In genomic region chr7:76352193-76352592, GRCh38 we compare ENCODE assay signal across 13 cellular contexts. TPM values are rescaled to one million over a fixed set of nuclear protein-coding genes. Genes with fewer than 3 reads are reported as not detected.
DNase-seq lines count a peak whose midpoint lies in the region; ATAC-seq and TF ChIP-seq lines count a peak whose summit lies in the region.
"Had no signal": no experiment of that assay in that cellular context is flagged by ENCODE, and none has a peak within 500 bp of the region (broad histone marks: within the 10 kb centered on the region; RNA-seq: fewer than 3 reads in every experiment).

No MANE protein-coding gene starts in this region.

- WGBS in mammary epithelial cell (ENCODE audit: low coverage, missing lambda C conversion rate): 28% methylated on average over 6 of the region's 6 CpGs

- H3K4me1 ChIP-seq in mammary epithelial cell (ENCODE audit: insufficient read depth, low read length) (peaks cover 10% of the 10 kb centered on the region), osteoblast (ENCODE audit: insufficient read depth, low read length) (peaks cover 28% of the 10 kb centered on the region)

- CTCF ChIA-PET in mammary epithelial cell (lab: Charles Lee; ENCODE audit: low non-redundant PET): no interaction called here

- ATAC-seq in GM21526 (IDR thresholded peaks at IDR 0.05; ENCODE audit: low FRiP score, unreplicated experiment): no peak
- ATAC-seq: left colon had no signal

- H3K4me3 ChIP-seq in mammary epithelial cell (replicated peaks in 1 of 3; ENCODE audit: insufficient read depth in 1 of 3, low read depth in 2 of 3, low read length in 3 of 3): no peak overlapping the region
- H3K4me3 ChIP-seq in osteoblast (ENCODE audit: insufficient read depth, low read length): no peak overlapping the region
- H3K4me3 ChIP-seq: stomach had no signal

- H3K79me2 ChIP-seq in mammary epithelial cell (ENCODE audit: insufficient read depth, low read length): peaks cover 100% of the 10 kb centered on the region
- H3K79me2 ChIP-seq in osteoblast (ENCODE audit: insufficient read depth, low read length): peaks cover 100% of the 10 kb centered on the region

- TF ChIP-seq CTCF in mammary epithelial cell (conservative IDR thresholded peaks at IDR 0.05 in 1 of 2, IDR thresholded peaks at IDR 0.05 in 1 of 2; ENCODE audit: extremely low read depth in 1 of 2, insufficient read depth in 1 of 2, low read depth in 1 of 2, low read length in 2 of 2): no peak
- no peak for TF ChIP-seq CTCF in osteoblast (IDR thresholded peaks at IDR 0.05; ENCODE audit: extremely low read depth, low read depth, low read length)

- H3K27me3 ChIP-seq in mammary epithelial cell (ENCODE audit: insufficient read depth, low read length) (no peaks in the 10 kb centered on the region), osteoblast (ENCODE audit: insufficient read depth, low read length) (no peaks in the 10 kb centered on the region)
- H3K27me3 ChIP-seq: neutrophil, stomach had no signal

- intact Hi-C loops in mammary epithelial cell (cut with micrococcal nuclease): no loop called here

- in situ Hi-C loops in mammary epithelial cell (cut with MboI; ENCODE audit: low sequenced_read_pairs in 2 of 2): no loop called here

- H3K9ac ChIP-seq in mammary epithelial cell (ENCODE audit: insufficient read depth, low read length): no peak overlapping the region

- H3K36me3 ChIP-seq in mammary epithelial cell (ENCODE audit: insufficient read depth, low read length): peaks cover 37% of the 10 kb centered on the region
- peaks cover 47% of the 10 kb centered on the region for H3K36me3 ChIP-seq in osteoblast (ENCODE audit: insufficient read depth, low read length)

- no peak overlapping the region for H3K4me2 ChIP-seq in mammary epithelial cell (ENCODE audit: insufficient read depth, low read depth, low read length)
- H3K4me2 ChIP-seq in osteoblast (ENCODE audit: insufficient read depth, low read length): peak overlapping the region; percentile 32

- peak; percentile 29 for DNase-seq in EH (ENCODE audit: low read depth)
- DNase-seq in HCEC 1CT: peak; percentile 24
- DNase-seq in mammary epithelial cell: no peak
- no peak for DNase-seq in osteoblast (ENCODE audit: insufficient read length, low spot score, missing footprints)
- no peak for DNase-seq in effector CD8-positive, alpha-beta T cell (lab: John Stamatoyannopoulos, UW)
- no peak for DNase-seq in Ammon's horn (ENCODE audit: low spot score)
- DNase-seq: left colon; NCI-H1417 treated with DMSO at 0.1 percent for 48 hours; SIG-M5; stimulated activated CD4-positive, alpha-beta T cell treated with anti-CD3 and anti-CD28 coated beads, Interleukin-2, amount 100 ng/mL, for 48 hours; stomach had no signal

- BruUV-seq in mammary epithelial cell (replicated peaks; lab: Mats Ljungman, UMichigan): no TSS peak

- no peak overlapping the region for H2AFZ ChIP-seq in mammary epithelial cell (ENCODE audit: low read depth, low read length)
- no peak overlapping the region for H2AFZ ChIP-seq in osteoblast (ENCODE audit: low read length)

- dilution Hi-C loops in mammary epithelial cell (cut with HindIII; ENCODE audit: low sequenced_read_pairs): no loop called here

- H4K20me1 ChIP-seq in mammary epithelial cell (ENCODE audit: insufficient read depth, low read length) (peaks cover 53% of the 10 kb centered on the region), osteoblast (ENCODE audit: insufficient read depth, low read length) (peaks cover 87% of the 10 kb centered on the region)

- peak overlapping the region; percentile 0 for H3K27ac ChIP-seq in mammary epithelial cell (ENCODE audit: insufficient read depth, low read depth, low read length)
- peak overlapping the region; percentile 49 for H3K27ac ChIP-seq in osteoblast (ENCODE audit: low read depth, low read length)
- H3K27ac ChIP-seq: neutrophil had no signal

- no peaks in the 10 kb centered on the region for H3K9me3 ChIP-seq in mammary epithelial cell (replicated peaks; ENCODE audit: insufficient read depth, low read length)
- no peaks in the 10 kb centered on the region for H3K9me3 ChIP-seq in osteoblast (ENCODE audit: low read depth, low read length)
- H3K9me3 ChIP-seq: neutrophil, stomach had no signal

RNA-seq across cellular contexts. Expression of gene YWHAG, which starts 6.6 kb away (rescaled TPM):
- total RNA-seq in mammary epithelial cell: 100 to 1,000 TPM; 155 to 227 TPM
- polyA plus RNA-seq in mammary epithelial cell: 74.1 TPM
- 151 TPM for polyA minus RNA-seq in mammary epithelial cell
- 99.9 and 121 TPM in 2 replicates for total RNA-seq in osteoblast

RNA-seq across cellular contexts. Expression of gene HSPB1, which starts 49.7 kb away (rescaled TPM):
- total RNA-seq in mammary epithelial cell: 100 to 1,000 TPM; 523 to 862 TPM
- polyA plus RNA-seq in mammary epithelial cell: 420 TPM
- polyA minus RNA-seq in mammary epithelial cell: 132 TPM
- 67.2 and 72.7 TPM in 2 replicates for total RNA-seq in osteoblast

RNA-seq across cellular contexts. Expression of gene SSC4D, which starts 57.3 kb away (rescaled TPM):
- 1 to 10 TPM in 1 of 2 donors, under 1 TPM in 1; 0.42 to 1.3 TPM for total RNA-seq in mammary epithelial cell
- polyA plus RNA-seq in mammary epithelial cell: 0.93 TPM
- not detected for polyA minus RNA-seq in mammary epithelial cell
- total RNA-seq in osteoblast: 0.88 and 1.1 TPM in 2 replicates

Comparison
In these comparisons a context has a peak if more than half of its experiments do, and no peak if none do; other contexts are left out.
1. DNase-seq: peak in EH (single experiment) and HCEC 1CT (single experiment); none in mammary epithelial cell (single experiment), osteoblast (single experiment), effector CD8-positive, alpha-beta T cell (single experiment) and Ammon's horn (single experiment).